In genomic region chr7:84202855-84203254, GRCh38 we compare ENCODE assay signal across 24 cellular contexts. TPM values are rescaled to one million over a fixed set of nuclear protein-coding genes. Genes with fewer than 3 reads are reported as not detected.
DNase-seq lines count a peak whose midpoint lies in the region; ATAC-seq and TF ChIP-seq lines count a peak whose summit lies in the region.
"Had no signal": no experiment of that assay in that cellular context is flagged by ENCODE, and none has a peak within 500 bp of the region (broad histone marks: within the 10 kb centered on the region; RNA-seq: fewer than 3 reads in every experiment).

No MANE protein-coding gene starts in this region.

- no peaks in the 10 kb centered on the region for H3K9me3 ChIP-seq in HUES6 (ENCODE audit: control insufficient read depth, insufficient read depth, low read depth, low read length)
- no peaks in the 10 kb centered on the region for H3K9me3 ChIP-seq in neural progenitor cell (ENCODE audit: low read depth)
- no peaks in the 10 kb centered on the region for H3K9me3 ChIP-seq in esophagus squamous epithelium
- no peaks in the 10 kb centered on the region for H3K9me3 ChIP-seq in CD4-positive, alpha-beta T cell (ENCODE audit: control insufficient read depth, low read length)
- H3K9me3 ChIP-seq: A549, Caco-2, MG63 had no signal

- H3K4me1 ChIP-seq in HUES6 (ENCODE audit: control insufficient read depth, insufficient read depth, low read length), result peaks cover 73% of the 10 kb centered on the region
- H3K4me1 ChIP-seq in neural progenitor cell, result peaks cover 68% of the 10 kb centered on the region
- H3K4me1 ChIP-seq in esophagus squamous epithelium, result no peaks in the 10 kb centered on the region
- H3K4me1 ChIP-seq: Caco-2 had no signal

- CTCF ChIA-PET in WTC11 (lab: Charles Lee), result no interaction called here
- CTCF ChIA-PET in CD4-positive, alpha-beta T cell (lab: Charles Lee), result no interaction called here

- H3K9ac ChIP-seq in HUES6 (ENCODE audit: low read length) (no peak overlapping the region), neural progenitor cell (no peak overlapping the region)

- intact Hi-C loops in esophagus squamous epithelium (cut with DNase I), result no loop called here
- intact Hi-C loops in CD4-positive, alpha-beta T cell (cut with DNase I, micrococcal nuclease), result no loop called here

- ATAC-seq in WTC11, result no peak
- no peak for ATAC-seq in CD4-positive, alpha-beta T cell (ENCODE audit: poor library complexity)
- ATAC-seq: A549; CD8-positive, alpha-beta T cell; GM12878; K562 had no signal

- no peak overlapping the region for H3K4me3 ChIP-seq in HUES6 (ENCODE audit: low read depth, low read length)
- no peak overlapping the region for H3K4me3 ChIP-seq in neural progenitor cell
- H3K4me3 ChIP-seq in esophagus squamous epithelium, result no peak overlapping the region
- H3K4me3 ChIP-seq: A549, GM12878, K562, MG63 had no signal

- peak overlapping the region; percentile 32 for H3K4me2 ChIP-seq in neural progenitor cell
- H3K4me2 ChIP-seq: A549 had no signal

- H3K27me3 ChIP-seq in HUES6 (ENCODE audit: control insufficient read depth, insufficient read depth, low read length), result no peaks in the 10 kb centered on the region
- no peaks in the 10 kb centered on the region for H3K27me3 ChIP-seq in neural progenitor cell
- peaks cover 0 to 5% (median 0%) of the 10 kb centered on the region in 4 donors for H3K27me3 ChIP-seq in esophagus squamous epithelium
- no peaks in the 10 kb centered on the region for H3K27me3 ChIP-seq in CD4-positive, alpha-beta T cell (ENCODE audit: control insufficient read depth, insufficient read depth, low read length)
- H3K27me3 ChIP-seq: MG63 had no signal

- H3K4me1 Mint-ChIP-seq in WTC11 (peaks cover 76% of the 10 kb centered on the region), neural progenitor cell (peaks cover 62% of the 10 kb centered on the region)
- no peaks in the 10 kb centered on the region for H3K4me1 Mint-ChIP-seq in CD4-positive, alpha-beta T cell (ENCODE audit: low read depth)

- H3K9me3 Mint-ChIP-seq in WTC11 (no peaks in the 10 kb centered on the region), neural progenitor cell (no peaks in the 10 kb centered on the region)
- H3K9me3 Mint-ChIP-seq in CD4-positive, alpha-beta T cell, result no peaks in the 10 kb centered on the region
- H3K9me3 Mint-ChIP-seq: CD8-positive, alpha-beta T cell had no signal

- no peaks in the 10 kb centered on the region for H3K36me3 ChIP-seq in HUES6 (ENCODE audit: control insufficient read depth, insufficient read depth, low read length)
- H3K36me3 ChIP-seq in neural progenitor cell, result no peaks in the 10 kb centered on the region
- H3K36me3 ChIP-seq in esophagus squamous epithelium, result no peaks in the 10 kb centered on the region
- H3K36me3 ChIP-seq: MG63 had no signal

- POLR2A ChIA-PET in WTC11 (lab: Charles Lee), result no interaction called here
- POLR2A ChIA-PET in CD4-positive, alpha-beta T cell (lab: Charles Lee), result no interaction called here

- H3K36me3 Mint-ChIP-seq in WTC11 (no peaks in the 10 kb centered on the region), neural progenitor cell (no peaks in the 10 kb centered on the region)
- H3K36me3 Mint-ChIP-seq in CD4-positive, alpha-beta T cell (ENCODE audit: low read depth), result no peaks in the 10 kb centered on the region
- H3K36me3 Mint-ChIP-seq: CD8-positive, alpha-beta T cell had no signal

- H3K27ac ChIP-seq in HUES6 (ENCODE audit: low read depth, low read length), result peak overlapping the region; percentile 59
- H3K27ac ChIP-seq in neural progenitor cell, result no peak overlapping the region
- no peak overlapping the region for H3K27ac ChIP-seq in esophagus squamous epithelium
- H3K27ac ChIP-seq in CD4-positive, alpha-beta T cell (ENCODE audit: low read depth, low read length), result no peak overlapping the region
- H3K27ac ChIP-seq: A549, HL-60 had no signal

- H4K20me1 ChIP-seq in neural progenitor cell (ENCODE audit: low read depth), result no peaks in the 10 kb centered on the region

- TF ChIP-seq CTCF in WTC11 (IDR thresholded peaks at IDR 0.05) (no peak), neural progenitor cell (IDR thresholded peaks at IDR 0.05) (no peak), esophagus squamous epithelium (IDR thresholded peaks at IDR 0.05) (no peak)
- TF ChIP-seq CTCF in CD4-positive, alpha-beta T cell (IDR thresholded peaks at IDR 0.05), result no peak

- no peak overlapping the region for H3K4me3 Mint-ChIP-seq in WTC11
- no peak overlapping the region for H3K4me3 Mint-ChIP-seq in neural progenitor cell
- H3K4me3 Mint-ChIP-seq in CD4-positive, alpha-beta T cell, result no peak overlapping the region
- H3K4me3 Mint-ChIP-seq: CD8-positive, alpha-beta T cell had no signal

- H3K27me3 Mint-ChIP-seq in WTC11 (ENCODE audit: low read depth) (no peaks in the 10 kb centered on the region), neural progenitor cell (ENCODE audit: insufficient read depth, low read depth) (peaks cover under 1% of the 10 kb centered on the region)
- H3K27me3 Mint-ChIP-seq in CD4-positive, alpha-beta T cell, result no peaks in the 10 kb centered on the region

- 81 to 100% methylated on average over 1 of the region's 1 CpG for WGBS in esophagus squamous epithelium, 2 donors

- H3K27ac Mint-ChIP-seq in WTC11 (peak overlapping the region; percentile 75), neural progenitor cell (no peak overlapping the region)
- H3K27ac Mint-ChIP-seq in CD4-positive, alpha-beta T cell, result no peak overlapping the region
- H3K27ac Mint-ChIP-seq: CD8-positive, alpha-beta T cell had no signal

- DNase-seq in ELR (ENCODE audit: low read depth) (peak; percentile 55), WTC11 (ENCODE audit: low spot score) (no peak), neural progenitor cell (ENCODE audit: low spot score) (no peak), esophagus squamous epithelium (lab: John Stamatoyannopoulos, UW) (no peak)
- DNase-seq in CD4-positive, alpha-beta T cell, result no peak
- no peak for DNase-seq in activated CD8-positive, alpha-beta memory T cell treated with anti-CD3 and anti-CD28 coated beads, Interleukin-2, amount 50 U/mL, for 4 hours
- DNase-seq: C1 segment of cervical spinal cord; Caco-2; CD8-positive, alpha-beta T cell; DMS153; GDM1; MG63; NCI-H1105 treated with DMSO at 0.1 percent for 48 hours; NCI-H2029; NCI-H446; NCI-H526; RPMI8226; SHP77; T-helper 1 cell had no signal

- no peak for TF ChIP-seq POLR2A in esophagus squamous epithelium (IDR thresholded peaks at IDR 0.05)

- no peaks in the 10 kb centered on the region for H3K79me2 ChIP-seq in neural progenitor cell (ENCODE audit: low read depth)

- H2AFZ ChIP-seq in neural progenitor cell (replicated peaks), result no peak overlapping the region

- peaks cover 42% of the 10 kb centered on the region for H3F3A ChIP-seq in neural progenitor cell (ENCODE audit: low read depth)

TF ChIP-seq in WTC11, 78 proteins besides CTCF, POLR2A, EP300 and RAD21:
- no peak for TF ChIP-seq ZNF281 (CRISPR knock-in tag; IDR thresholded peaks at IDR 0.05)
- TF ChIP-seq, protein P1, sequence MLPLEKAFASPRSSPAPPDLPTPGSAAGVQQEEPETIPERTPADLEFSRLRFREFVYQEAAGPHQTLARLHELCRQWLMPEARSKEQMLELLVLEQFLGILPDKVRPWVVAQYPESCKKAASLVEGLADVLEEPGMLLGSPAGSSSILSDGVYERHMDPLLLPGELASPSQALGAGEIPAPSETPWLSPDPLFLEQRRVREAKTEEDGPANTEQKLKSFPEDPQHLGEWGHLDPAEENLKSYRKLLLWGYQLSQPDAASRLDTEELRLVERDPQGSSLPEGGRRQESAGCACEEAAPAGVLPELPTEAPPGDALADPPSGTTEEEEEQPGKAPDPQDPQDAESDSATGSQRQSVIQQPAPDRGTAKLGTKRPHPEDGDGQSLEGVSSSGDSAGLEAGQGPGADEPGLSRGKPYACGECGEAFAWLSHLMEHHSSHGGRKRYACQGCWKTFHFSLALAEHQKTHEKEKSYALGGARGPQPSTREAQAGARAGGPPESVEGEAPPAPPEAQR (CRISPR knock-in tag; IDR thresholded peaks at IDR 0.05), result no peak
- TF ChIP-seq TEAD4 (CRISPR knock-in tag; IDR thresholded peaks at IDR 0.05), result no peak

RNA-seq across cellular contexts. Expression of gene SEMA3A, which starts 8.3 kb away (rescaled TPM):
- total RNA-seq in WTC11 (2021) (29.2 to 33.3 TPM (median 32.2 TPM) in 3 replicates), neural progenitor cell (ENCODE audit: low replicate concordance) (69.5 and 134 TPM in 2 replicates), esophagus squamous epithelium (1 to 10 TPM in 1 of 4 donors, under 1 TPM in 3; 0.15 to 4.6 (median 0.69) TPM)
- total RNA-seq in CD4-positive, alpha-beta T cell, result under 1 TPM; 0.50 to 0.60 TPM
